In genomic region chr10:29828978-29829377, GRCh38 we compare ENCODE assay signal across 25 cellular contexts.
A peak's percentile ranks its signal among the peaks of the same experiment; 100 is the strongest.
DNase-seq lines count a peak whose midpoint lies in the region; ATAC-seq and TF ChIP-seq lines count a peak whose summit lies in the region.
"Had no signal": no experiment of that assay in that cellular context is flagged by ENCODE, and none has a peak within 500 bp of the region (broad histone marks: within the 10 kb centered on the region; RNA-seq: fewer than 3 reads in every experiment).

No MANE protein-coding gene starts in this region.

- H3K27ac ChIP-seq in colonic mucosa (peak overlapping the region; percentile 27), rectal smooth muscle tissue (ENCODE audit: low read depth, low read length) (peak overlapping the region; percentile 88)
- H3K27ac ChIP-seq: Peyer's patch, SJCRH30 had no signal

- peak; percentile 40 for ATAC-seq in stimulated activated naive CD8-positive, alpha-beta T cell treated with anti-CD3 and anti-CD28 coated beads, Interleukin-15, amount 100 ng/mL, for 72 hours
- no peak for ATAC-seq in stimulated activated naive CD8-positive, alpha-beta T cell treated with anti-CD3 and anti-CD28 coated beads, Interleukin-15, Interleukin-2, amounts not matched to agents 100 U/mL and 50 U/mL, for 24 hours
- ATAC-seq: T-cell had no signal

- no peaks in the 10 kb centered on the region for H3K27me3 ChIP-seq in colonic mucosa
- no peaks in the 10 kb centered on the region for H3K27me3 ChIP-seq in rectal smooth muscle tissue (ENCODE audit: control insufficient read depth, insufficient read depth, low read length)
- H3K27me3 ChIP-seq: Peyer's patch, SJCRH30 had no signal

- H3K36me3 Mint-ChIP-seq in glutamatergic neuron (ENCODE audit: unreplicated experiment), result no peaks in the 10 kb centered on the region
- H3K36me3 Mint-ChIP-seq: activated CD4-positive, alpha-beta memory T cell treated with anti-CD3 and anti-CD28 coated beads for 36 hours; T-cell had no signal

- H3K4me1 ChIP-seq in colonic mucosa (no peaks in the 10 kb centered on the region), rectal smooth muscle tissue (ENCODE audit: control insufficient read depth, insufficient read depth, low read length) (peaks cover 3% of the 10 kb centered on the region)
- H3K4me1 ChIP-seq: Peyer's patch, SJCRH30 had no signal

- intact Hi-C loops in colonic mucosa (cut with DNase I), result no loop called here

- H3K4me3 ChIP-seq in colonic mucosa (no peak overlapping the region), rectal smooth muscle tissue (ENCODE audit: low read length) (no peak overlapping the region)
- H3K4me3 ChIP-seq: Peyer's patch, SJCRH30 had no signal

- no peaks in the 10 kb centered on the region for H3K9me3 ChIP-seq in colonic mucosa
- H3K9me3 ChIP-seq: Peyer's patch had no signal

- no peak for DNase-seq in stimulated activated naive CD8-positive, alpha-beta T cell treated with anti-CD3 and anti-CD28 coated beads, Interleukin-15, amount 100 ng/mL, for 72 hours
- DNase-seq in stimulated activated naive CD8-positive, alpha-beta T cell treated with anti-CD3 and anti-CD28 coated beads, Interleukin-15, Interleukin-2, amounts not matched to agents 100 U/mL and 50 U/mL, for 24 hours, result no peak
- no peak for DNase-seq in colonic mucosa
- no peak for DNase-seq in stimulated activated CD4-positive, alpha-beta T cell treated with anti-CD3 and anti-CD28 coated beads, Interleukin-12 subunit alpha, Interleukin-12 subunit beta, amount 100 ng/mL, for 4 hours
- DNase-seq in stimulated activated CD8-positive, alpha-beta memory T cell treated with anti-CD3 and anti-CD28 coated beads, Interleukin-4, amount 100 ng/mL, for 48 hours, result no peak
- DNase-seq in glutamatergic neuron, result no peak
- no peak for DNase-seq in NCI-H2171 treated with DMSO at 0.1 percent for 48 hours (lab: John Stamatoyannopoulos, UW)
- DNase-seq: activated B cell treated with CpG ODN at 0.5 μM for 24 hours; activated CD4-positive, alpha-beta memory T cell treated with anti-CD3 and anti-CD28 coated beads for 36 hours; activated CD8-positive, alpha-beta memory T cell treated with anti-CD3 and anti-CD28 coated beads, Interleukin-2, amount 50 U/mL, for 48 hours; aorta; central memory CD4-positive, alpha-beta T cell; GDM1; NCI-H1105; NCI-H1930; NCI-H2227 treated with DMSO at 0.1 percent for 48 hours; nephron progenitor cell; Peyer's patch; retina; SJCRH30; T-cell had no signal

- H3K9ac ChIP-seq in colonic mucosa (ENCODE audit: low read depth in 2 of 2, low read length in 2 of 2) (no peak overlapping the region), rectal smooth muscle tissue (ENCODE audit: low read length) (no peak overlapping the region)

- H3K4me3 Mint-ChIP-seq in stimulated activated naive CD8-positive, alpha-beta T cell treated with anti-CD3 and anti-CD28 coated beads, Interleukin-15, amount 100 ng/mL, for 72 hours, result no peak overlapping the region
- H3K4me3 Mint-ChIP-seq in glutamatergic neuron (ENCODE audit: unreplicated experiment), result no peak overlapping the region
- H3K4me3 Mint-ChIP-seq: activated B cell treated with CpG ODN at 0.5 μM for 24 hours; activated CD4-positive, alpha-beta memory T cell treated with anti-CD3 and anti-CD28 coated beads for 36 hours; activated naive CD8-positive, alpha-beta T cell; IgD-negative memory B cell; nephron progenitor cell; T-cell had no signal

- TF ChIP-seq CTCF in colonic mucosa (IDR thresholded peaks at IDR 0.05), result no peak
- no peak for TF ChIP-seq CTCF in glutamatergic neuron (IDR thresholded peaks at IDR 0.05; ENCODE audit: partially characterized antibody, unreplicated experiment)

- peaks cover 18 to 29% of the 10 kb centered on the region in 2 donors for H3K9me3 Mint-ChIP-seq in stimulated activated naive CD8-positive, alpha-beta T cell treated with anti-CD3 and anti-CD28 coated beads, Interleukin-15, amount 100 ng/mL, for 72 hours
- no peaks in the 10 kb centered on the region for H3K9me3 Mint-ChIP-seq in glutamatergic neuron (ENCODE audit: unreplicated experiment)
- H3K9me3 Mint-ChIP-seq: activated B cell treated with CpG ODN at 0.5 μM for 24 hours had no signal

- no peaks in the 10 kb centered on the region for H3K36me3 ChIP-seq in colonic mucosa
- no peaks in the 10 kb centered on the region for H3K36me3 ChIP-seq in rectal smooth muscle tissue (ENCODE audit: control insufficient read depth, insufficient read depth, low read length)
- H3K36me3 ChIP-seq: Peyer's patch, SJCRH30 had no signal

- peak overlapping the region in 1 of 2 donors; percentile 63 for H3K27ac Mint-ChIP-seq in stimulated activated naive CD8-positive, alpha-beta T cell treated with anti-CD3 and anti-CD28 coated beads, Interleukin-15, amount 100 ng/mL, for 72 hours
- no peak overlapping the region for H3K27ac Mint-ChIP-seq in glutamatergic neuron (ENCODE audit: unreplicated experiment)
- H3K27ac Mint-ChIP-seq: activated B cell treated with CpG ODN at 0.5 μM for 24 hours; activated CD4-positive, alpha-beta memory T cell treated with anti-CD3 and anti-CD28 coated beads for 36 hours; activated naive CD8-positive, alpha-beta T cell; activated T-helper 2 cell treated with anti-CD3 and anti-CD28 coated beads, Interferon-gamma antibody, Interleukin-2, Interleukin-4, amounts not matched to agents 10 μg/mL and 5 μg/mL and 100 μg/mL, durations not matched to agents 14 hours and 24 hours and 36 hours; IgD-negative memory B cell; nephron progenitor cell; T-cell had no signal

- H3K27me3 Mint-ChIP-seq in stimulated activated naive CD8-positive, alpha-beta T cell treated with anti-CD3 and anti-CD28 coated beads, Interleukin-15, amount 100 ng/mL, for 72 hours, result peaks cover 10% of the 10 kb centered on the region
- H3K27me3 Mint-ChIP-seq in glutamatergic neuron (ENCODE audit: unreplicated experiment), result peaks cover 1% of the 10 kb centered on the region
- H3K27me3 Mint-ChIP-seq: activated B cell treated with CpG ODN at 0.5 μM for 24 hours had no signal

- H3K4me1 Mint-ChIP-seq in stimulated activated naive CD8-positive, alpha-beta T cell treated with anti-CD3 and anti-CD28 coated beads, Interleukin-15, amount 100 ng/mL, for 72 hours, result no peaks in the 10 kb centered on the region
- H3K4me1 Mint-ChIP-seq in glutamatergic neuron (ENCODE audit: low read depth, unreplicated experiment), result peaks cover 2% of the 10 kb centered on the region
- H3K4me1 Mint-ChIP-seq: activated B cell treated with CpG ODN at 0.5 μM for 24 hours, IgD-negative memory B cell, T-cell had no signal
